In genomic region chr4:102557636-102558035, GRCh38 we compare ENCODE assay signal across 23 cellular contexts.
"Had no signal": no experiment of that assay in that cellular context is flagged by ENCODE, and none has a peak within 500 bp of the region (broad histone marks: within the 10 kb centered on the region; RNA-seq: fewer than 3 reads in every experiment).

No MANE protein-coding gene starts in this region.

- H3K36me3 ChIP-seq: left ventricle myocardium inferior, ovary, vagina had no signal

- H3K4me3 Mint-ChIP-seq: mesothelial cell of epicardium; naive B cell; natural killer cell treated with Interleukin-12 subunit alpha and Interleukin-12 subunit beta and Interleukin-15 and Interleukin-18, amount 100 ng/mL, for 72 hours; stimulated activated effector memory CD8-positive, alpha-beta T cell treated with anti-CD3 and anti-CD28 coated beads, Interleukin-12 subunit alpha, Interleukin-12 subunit beta, amount 100 ng/mL, for 72 hours; stimulated activated naive CD8-positive, alpha-beta T cell treated with anti-CD3 and anti-CD28 coated beads, Interleukin-15, Interleukin-2, amounts not matched to agents 100 ng/mL and 50 ng/mL, for 24 hours; type B pancreatic cell had no signal

- H3K27me3 Mint-ChIP-seq: naive B cell; natural killer cell treated with Interleukin-12 subunit alpha and Interleukin-12 subunit beta and Interleukin-15 and Interleukin-18, amount 100 ng/mL, for 72 hours; progenitor cell of endocrine pancreas; stimulated activated naive CD8-positive, alpha-beta T cell treated with anti-CD3 and anti-CD28 coated beads, Interleukin-15, Interleukin-2, amounts not matched to agents 100 ng/mL and 50 ng/mL, for 24 hours; type B pancreatic cell had no signal

- H3K27ac Mint-ChIP-seq: mesothelial cell of epicardium; progenitor cell of endocrine pancreas; stimulated activated effector memory CD8-positive, alpha-beta T cell treated with anti-CD3 and anti-CD28 coated beads, Interleukin-12 subunit alpha, Interleukin-12 subunit beta, amount 100 ng/mL, for 72 hours; type B pancreatic cell had no signal

- H3K27me3 ChIP-seq: hepatocyte, ovary, spleen, tibial nerve, vagina had no signal

- DNase-seq: islet precursor cell; left ventricle myocardium inferior; mesendoderm; naive B cell; ovary; retina; right cardiac atrium; small intestine; spleen; stimulated activated CD4-positive, alpha-beta T cell treated with anti-CD3 and anti-CD28 coated beads, Interleukin-4, amount 100 ng/mL, for 24 hours; stimulated activated naive CD4-positive, alpha-beta T cell; substantia nigra had no signal

- ATAC-seq: right cardiac atrium, sciatic nerve had no signal

- H3K9me3 ChIP-seq: left ventricle myocardium inferior, ovary, spleen, tibial nerve, vagina had no signal

- H3K36me3 Mint-ChIP-seq: type B pancreatic cell had no signal

- H3K27ac ChIP-seq: hepatocyte, left ventricle myocardium inferior, ovary, tibial nerve, vagina had no signal

- H3K4me3 ChIP-seq: hepatocyte, left ventricle myocardium inferior, lung, ovary, spleen, tibial nerve, vagina had no signal

- FAIRE-seq: small intestine had no signal

- H3K9me3 Mint-ChIP-seq: mesothelial cell of epicardium; naive B cell; natural killer cell treated with Interleukin-12 subunit alpha and Interleukin-12 subunit beta and Interleukin-15 and Interleukin-18, amount 100 ng/mL, for 72 hours; stimulated activated effector memory CD8-positive, alpha-beta T cell treated with anti-CD3 and anti-CD28 coated beads, Interleukin-12 subunit alpha, Interleukin-12 subunit beta, amount 100 ng/mL, for 72 hours; stimulated activated naive CD8-positive, alpha-beta T cell treated with anti-CD3 and anti-CD28 coated beads, Interleukin-15, Interleukin-2, amounts not matched to agents 100 ng/mL and 50 ng/mL, for 24 hours; type B pancreatic cell had no signal
